ENCODE assay signal across 9 cellular contexts in the genomic region with DNA sequence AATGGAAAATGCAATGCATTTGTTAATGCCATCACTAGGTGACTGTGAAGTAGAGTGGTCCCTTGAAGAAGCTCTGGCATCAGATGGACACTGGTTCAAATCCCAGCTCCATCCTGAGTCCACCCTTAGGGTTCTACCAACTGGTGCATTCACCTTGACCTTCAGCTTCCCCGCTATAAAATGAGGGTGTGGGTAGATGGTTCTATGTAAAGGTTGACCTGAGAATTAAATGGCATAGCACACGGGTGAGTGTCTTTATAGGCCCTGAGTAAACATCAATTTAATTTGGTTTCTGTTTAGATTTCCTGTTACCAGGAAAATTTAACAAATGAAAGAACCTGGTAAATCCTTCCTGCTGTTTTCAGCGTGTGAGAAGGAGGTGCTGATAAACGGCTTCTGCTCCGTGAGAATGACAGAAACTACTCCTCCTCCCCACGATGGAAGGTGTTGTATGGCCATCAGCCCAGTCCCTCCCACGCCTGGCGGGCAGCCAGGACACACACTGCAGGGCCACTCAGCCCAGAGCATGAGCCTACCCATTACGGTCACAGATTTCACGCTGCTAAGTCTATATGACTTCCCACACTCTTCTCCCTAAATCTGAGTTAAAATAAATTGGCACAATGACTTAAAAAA.
DNase-seq lines count a peak whose midpoint lies in the region; ATAC-seq and TF ChIP-seq lines count a peak whose summit lies in the region.
"Had no signal": no experiment of that assay in that cellular context is flagged by ENCODE, and none has a peak within 500 bp of the region (broad histone marks: within the 10 kb centered on the region; RNA-seq: fewer than 3 reads in every experiment).

No MANE protein-coding gene starts in this region.

- no peak overlapping the region for H3K56ac ChIP-seq in H9 (ENCODE audit: insufficient read length, low read depth, low read length)

- H4K5ac ChIP-seq in H9 (ENCODE audit: insufficient read length, low read depth, low read length), result no peak overlapping the region

- H3K27ac Mint-ChIP-seq in H9 (no peak overlapping the region; a peak in 1 of 7 replicates), T-helper 17 cell (no peak overlapping the region)
- H3K27ac Mint-ChIP-seq in activated CD4-positive, alpha-beta memory T cell treated with anti-CD3 and anti-CD28 coated beads, Interleukin-2, amount 10 ng/mL, durations not matched to agents 7 days and 5 days, result no peak overlapping the region

- ATAC-seq in T-helper 17 cell (no peak), HG03520 (IDR thresholded peaks at IDR 0.05; ENCODE audit: unreplicated experiment) (no peak), HG03175 (IDR thresholded peaks at IDR 0.05; ENCODE audit: unreplicated experiment) (no peak)

- H3K18ac ChIP-seq in H9 (ENCODE audit: insufficient read length, low read depth, low read length), result peak overlapping the region; percentile 32

- no peak overlapping the region for H2BK12ac ChIP-seq in H9 (ENCODE audit: insufficient read length, low read depth, low read length)

- H4K8ac ChIP-seq in H9 (replicated peaks; ENCODE audit: insufficient read length, low read depth, low read length), result no peak overlapping the region

- H3K79me2 ChIP-seq in H9 (ENCODE audit: insufficient read depth, low read length) (no peaks in the 10 kb centered on the region), parathyroid adenoma (peaks cover 14% of the 10 kb centered on the region)

- peaks cover 3 to 14% (median 7%) of the 10 kb centered on the region in 3 experiments; a peak in 5 of 7 replicates for H3K36me3 Mint-ChIP-seq in H9 (ENCODE audit: insufficient read depth in 1 of 3, low read depth in 3 of 3)
- H3K36me3 Mint-ChIP-seq in activated CD4-positive, alpha-beta memory T cell treated with anti-CD3 and anti-CD28 coated beads, Interleukin-2, amount 10 ng/mL, durations not matched to agents 7 days and 5 days (ENCODE audit: low read depth), result no peaks in the 10 kb centered on the region
- H3K36me3 Mint-ChIP-seq in T-helper 17 cell (ENCODE audit: low read depth), result no peaks in the 10 kb centered on the region

- no peak overlapping the region for H2BK15ac ChIP-seq in H9 (ENCODE audit: low read depth, low read length)

- H2AK5ac ChIP-seq in H9 (ENCODE audit: insufficient read length, low read length), result no peak overlapping the region

- CTCF ChIA-PET in activated CD4-positive, alpha-beta memory T cell treated with anti-CD3 and anti-CD28 coated beads, Interleukin-2, amount 10 ng/mL, durations not matched to agents 7 days and 5 days (lab: Charles Lee), result no interaction called here

- H3K4me2 ChIP-seq in H9 (ENCODE audit: insufficient read depth, insufficient read length, low read length) (no peak overlapping the region), parathyroid adenoma (ENCODE audit: low read length) (peak overlapping the region; percentile 13)

- H3K27me3 Mint-ChIP-seq in H9 (ENCODE audit: low read depth) (peaks cover 2% of the 10 kb centered on the region), T-helper 17 cell (no peaks in the 10 kb centered on the region)
- H3K27me3 Mint-ChIP-seq in activated CD4-positive, alpha-beta memory T cell treated with anti-CD3 and anti-CD28 coated beads, Interleukin-2, amount 10 ng/mL, durations not matched to agents 7 days and 5 days, result no peaks in the 10 kb centered on the region
- H3K27me3 Mint-ChIP-seq: central memory CD8-positive, alpha-beta T cell had no signal

- no peaks in the 10 kb centered on the region for H3K9me3 ChIP-seq in H9 (ENCODE audit: control insufficient read depth, low read depth, low read length)
- H3K9me3 ChIP-seq in parathyroid adenoma (ENCODE audit: control insufficient read depth, low read length), result no peaks in the 10 kb centered on the region
- no peaks in the 10 kb centered on the region for H3K9me3 ChIP-seq in T-helper 17 cell (ENCODE audit: control insufficient read depth, low read length, poor library complexity, severe bottlenecking)

- H4K20me1 ChIP-seq in H9 (ENCODE audit: control insufficient read depth, insufficient read depth, insufficient read length), result no peaks in the 10 kb centered on the region

- H3K27ac ChIP-seq in H9 (ENCODE audit: insufficient read length, low read depth, low read length) (no peak overlapping the region), epithelial cell of prostate (no peak overlapping the region), parathyroid adenoma (no peak overlapping the region)

- H3K9ac ChIP-seq in H9 (ENCODE audit: extremely low read depth, insufficient read length, low read length) (no peak overlapping the region), parathyroid adenoma (no peak overlapping the region)

- no peak overlapping the region for H4K91ac ChIP-seq in H9 (ENCODE audit: insufficient read length, low read depth, low read length)

- no peaks in the 10 kb centered on the region for H3K9me3 Mint-ChIP-seq in H9
- peaks cover 7% of the 10 kb centered on the region for H3K9me3 Mint-ChIP-seq in activated CD4-positive, alpha-beta memory T cell treated with anti-CD3 and anti-CD28 coated beads, Interleukin-2, amount 10 ng/mL, durations not matched to agents 7 days and 5 days
- H3K9me3 Mint-ChIP-seq: central memory CD8-positive, alpha-beta T cell had no signal

- H3K4ac ChIP-seq in H9 (ENCODE audit: low read depth, low read length), result no peak overlapping the region

- no peaks in the 10 kb centered on the region for H3K27me3 ChIP-seq in H9 (ENCODE audit: insufficient read depth, low read length)
- H3K27me3 ChIP-seq in parathyroid adenoma (ENCODE audit: control insufficient read depth, insufficient read depth, low read length), result no peaks in the 10 kb centered on the region

- H3K14ac ChIP-seq in H9 (ENCODE audit: insufficient read depth, low read length), result no peak overlapping the region

- H3K23ac ChIP-seq in H9 (ENCODE audit: insufficient read length, low read depth, low read length), result no peak overlapping the region

- no peak overlapping the region for H3T11ph ChIP-seq in H9 (ENCODE audit: low read length)

- no CpG with 5 or more reads among the region's 10 CpGs for WGBS in H9 (ENCODE audit: extremely low coverage, insufficient read length, low lambda C conversion rate)

- no peak for DNase-seq in H9
- peak; percentile 87 for DNase-seq in NCI-H774 (lab: John Stamatoyannopoulos, UW)
- peak; percentile 52 for DNase-seq in epithelial cell of prostate (ENCODE audit: low read depth, low spot score)
- no peak for DNase-seq in activated CD4-positive, alpha-beta memory T cell treated with anti-CD3 and anti-CD28 coated beads, Interleukin-2, amount 10 ng/mL, durations not matched to agents 7 days and 5 days
- DNase-seq in T-helper 17 cell, result no peak

- H2BK20ac ChIP-seq in H9 (ENCODE audit: low read depth, low read length, poor library complexity, severe bottlenecking), result no peak overlapping the region

- H3K79me1 ChIP-seq in H9 (ENCODE audit: insufficient read depth, low read depth, low read length, poor library complexity, severe bottlenecking), result no peaks in the 10 kb centered on the region

- H2AFZ ChIP-seq in H9 (ENCODE audit: low read length), result no peak overlapping the region
- H2AFZ ChIP-seq in parathyroid adenoma, result no peak overlapping the region

- no peaks in the 10 kb centered on the region for H3K23me2 ChIP-seq in H9 (ENCODE audit: insufficient read length, low read depth, low read length, poor library complexity, severe bottlenecking)

- peaks cover 2% of the 10 kb centered on the region; the same call in 1 of the 2 replicates for H3K4me1 ChIP-seq in H9 (ENCODE audit: insufficient read depth, low read length)
- peaks cover 19% of the 10 kb centered on the region for H3K4me1 ChIP-seq in parathyroid adenoma

- H3K4me3 Mint-ChIP-seq in H9 (no peak overlapping the region), T-helper 17 cell (no peak overlapping the region)
- H3K4me3 Mint-ChIP-seq in activated CD4-positive, alpha-beta memory T cell treated with anti-CD3 and anti-CD28 coated beads, Interleukin-2, amount 10 ng/mL, durations not matched to agents 7 days and 5 days, result no peak overlapping the region
- H3K4me3 Mint-ChIP-seq: central memory CD8-positive, alpha-beta T cell had no signal

- no peaks in the 10 kb centered on the region for H3K36me3 ChIP-seq in parathyroid adenoma (ENCODE audit: control insufficient read depth, insufficient read depth, low read length)

- H3K4me3 ChIP-seq in parathyroid adenoma (ENCODE audit: low read depth, low read length), result no peak overlapping the region

- peaks cover 15 to 21% of the 10 kb centered on the region in 2 experiments for H3K4me1 Mint-ChIP-seq in H9
- no peaks in the 10 kb centered on the region for H3K4me1 Mint-ChIP-seq in activated CD4-positive, alpha-beta memory T cell treated with anti-CD3 and anti-CD28 coated beads, Interleukin-2, amount 10 ng/mL, durations not matched to agents 7 days and 5 days
- H3K4me1 Mint-ChIP-seq in T-helper 17 cell, result no peaks in the 10 kb centered on the region
- H3K4me1 Mint-ChIP-seq: central memory CD8-positive, alpha-beta T cell had no signal

- no peak for TF ChIP-seq CTCF in H9 (conservative IDR thresholded peaks at IDR 0.05)
- no peak for TF ChIP-seq CTCF in parathyroid adenoma (IDR thresholded peaks at IDR 0.05)

- no peak overlapping the region for H2BK5ac ChIP-seq in H9 (ENCODE audit: insufficient read length, low read length)

- POLR2A ChIA-PET in activated CD4-positive, alpha-beta memory T cell treated with anti-CD3 and anti-CD28 coated beads, Interleukin-2, amount 10 ng/mL, durations not matched to agents 7 days and 5 days (lab: Charles Lee), result no interaction called here

- H2BK120ac ChIP-seq in H9 (ENCODE audit: low read depth, low read length, poor library complexity, severe bottlenecking), result no peak overlapping the region

Comparison
In these comparisons a context has a peak if more than half of its experiments do, and no peak if none do; other contexts are left out.
1. DNase-seq: peak in NCI-H774 (single experiment) and epithelial cell of prostate (single experiment); none in H9 (single experiment), activated CD4-positive, alpha-beta memory T cell treated with anti-CD3 and anti-CD28 coated beads, Interleukin-2, amount 10 ng/mL, durations not matched to agents 7 days and 5 days (single experiment) and T-helper 17 cell (0 of 3).